Comparison of ENCODE assay signal across 1 cellular context in the genomic region with DNA sequence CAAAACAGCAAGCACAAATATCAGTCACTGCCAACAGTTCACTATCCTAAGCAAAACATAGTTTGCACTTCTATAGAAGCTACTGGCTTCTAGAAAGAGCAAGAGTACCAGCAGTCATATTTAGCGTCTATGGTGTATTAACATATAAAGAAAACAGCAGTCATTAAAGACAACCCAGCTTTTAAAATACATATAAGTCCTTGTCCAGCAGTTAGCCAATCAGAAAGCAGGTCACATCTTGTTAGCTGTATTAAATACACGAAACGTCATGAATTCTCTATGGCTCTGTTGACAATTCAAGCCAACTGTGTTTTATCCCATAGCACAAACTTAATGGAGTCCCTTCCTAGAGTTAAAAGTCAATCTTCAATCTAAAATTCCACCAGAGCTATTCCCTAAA.
TF ChIP-seq lines count a peak whose summit lies in the region.

No MANE protein-coding gene starts in this region.

TF ChIP-seq in HepG2, 621 proteins besides CTCF, POLR2A, EP300 and RAD21 (continued from another document):
- TF ChIP-seq, protein P1, sequence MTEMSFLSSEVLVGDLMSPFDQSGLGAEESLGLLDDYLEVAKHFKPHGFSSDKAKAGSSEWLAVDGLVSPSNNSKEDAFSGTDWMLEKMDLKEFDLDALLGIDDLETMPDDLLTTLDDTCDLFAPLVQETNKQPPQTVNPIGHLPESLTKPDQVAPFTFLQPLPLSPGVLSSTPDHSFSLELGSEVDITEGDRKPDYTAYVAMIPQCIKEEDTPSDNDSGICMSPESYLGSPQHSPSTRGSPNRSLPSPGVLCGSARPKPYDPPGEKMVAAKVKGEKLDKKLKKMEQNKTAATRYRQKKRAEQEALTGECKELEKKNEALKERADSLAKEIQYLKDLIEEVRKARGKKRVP (CRISPR knock-in tag; IDR thresholded peaks at IDR 0.05) = no peak
- TF ChIP-seq, protein P2, sequence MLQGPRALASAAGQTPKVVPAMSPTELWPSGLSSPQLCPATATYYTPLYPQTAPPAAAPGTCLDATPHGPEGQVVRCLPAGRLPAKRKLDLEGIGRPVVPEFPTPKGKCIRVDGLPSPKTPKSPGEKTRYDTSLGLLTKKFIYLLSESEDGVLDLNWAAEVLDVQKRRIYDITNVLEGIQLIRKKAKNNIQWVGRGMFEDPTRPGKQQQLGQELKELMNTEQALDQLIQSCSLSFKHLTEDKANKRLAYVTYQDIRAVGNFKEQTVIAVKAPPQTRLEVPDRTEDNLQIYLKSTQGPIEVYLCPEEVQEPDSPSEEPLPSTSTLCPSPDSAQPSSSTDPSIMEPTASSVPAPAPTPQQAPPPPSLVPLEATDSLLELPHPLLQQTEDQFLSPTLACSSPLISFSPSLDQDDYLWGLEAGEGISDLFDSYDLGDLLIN (CRISPR knock-in tag; IDR thresholded peaks at IDR 0.05; ENCODE audit: borderline replicate concordance) = no peak
- TF ChIP-seq RBFOX2 (IDR thresholded peaks at IDR 0.05; ENCODE audit: low read depth, low read length) (no peak), KLF16 (CRISPR knock-in tag; IDR thresholded peaks at IDR 0.05) (no peak)
